Comparison of ENCODE assay signal across 8 cellular contexts in genomic region chr4:176792348-176793059, GRCh38. TPM values are rescaled to one million over a fixed set of nuclear protein-coding genes. Genes with fewer than 3 reads are reported as not detected.
A peak's percentile ranks its signal among the peaks of the same experiment; 100 is the strongest.
DNase-seq lines count a peak whose midpoint lies in the region; ATAC-seq and TF ChIP-seq lines count a peak whose summit lies in the region.

A gene with protein sequence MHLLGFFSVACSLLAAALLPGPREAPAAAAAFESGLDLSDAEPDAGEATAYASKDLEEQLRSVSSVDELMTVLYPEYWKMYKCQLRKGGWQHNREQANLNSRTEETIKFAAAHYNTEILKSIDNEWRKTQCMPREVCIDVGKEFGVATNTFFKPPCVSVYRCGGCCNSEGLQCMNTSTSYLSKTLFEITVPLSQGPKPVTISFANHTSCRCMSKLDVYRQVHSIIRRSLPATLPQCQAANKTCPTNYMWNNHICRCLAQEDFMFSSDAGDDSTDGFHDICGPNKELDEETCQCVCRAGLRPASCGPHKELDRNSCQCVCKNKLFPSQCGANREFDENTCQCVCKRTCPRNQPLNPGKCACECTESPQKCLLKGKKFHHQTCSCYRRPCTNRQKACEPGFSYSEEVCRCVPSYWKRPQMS (minus strand): TSS chr4:176792922. CDS start chr4:176792311, 611 bp downstream.

- H3K36me3 ChIP-seq in BJ (ENCODE audit: control insufficient read depth, insufficient read depth, low read length) = no peaks in the 10 kb centered on the region

- H3K4me3 Mint-ChIP-seq in stimulated activated effector memory CD8-positive, alpha-beta T cell treated with anti-CD3 and anti-CD28 coated beads, Interleukin-12 subunit alpha, Interleukin-12 subunit beta, amount 100 ng/mL, for 72 hours = no peak within 1 kb of the TSS

- H3K36me3 Mint-ChIP-seq in stimulated activated effector memory CD8-positive, alpha-beta T cell treated with anti-CD3 and anti-CD28 coated beads, Interleukin-12 subunit alpha, Interleukin-12 subunit beta, amount 100 ng/mL, for 72 hours = no peaks in the 10 kb centered on the region

- no peaks in the 10 kb centered on the region for H3K27me3 ChIP-seq in BJ (ENCODE audit: control insufficient read depth, insufficient read depth, low read length)

- peak; percentile 80 for ATAC-seq in GM19025 (IDR thresholded peaks at IDR 0.05; ENCODE audit: low read depth, unreplicated experiment)
- peak; percentile 62 for ATAC-seq in HG03108 (IDR thresholded peaks at IDR 0.05; ENCODE audit: unreplicated experiment)
- peak; percentile 70 for ATAC-seq in stimulated activated effector memory CD8-positive, alpha-beta T cell treated with anti-CD3 and anti-CD28 coated beads, Interleukin-12 subunit alpha, Interleukin-12 subunit beta, amount 100 ng/mL, for 72 hours

- POLR2A ChIA-PET in BJ (lab: Charles Lee) = no interaction called here

- CTCF ChIA-PET in BJ (lab: Yijun Ruan, JAX) = interaction anchor here (1.0 to 2.5 kb wide), 6 partner anchors 41 to 255 kb away, joined by 3 to 21 read pairs (median 3); no protein-coding TSS in a partner anchor

- DNase-seq in BJ (ENCODE audit: low read depth) = no peak
- peak; percentile 15 for DNase-seq in RPMI8226
- peak; percentile 69 for DNase-seq in choroid plexus epithelial cell (ENCODE audit: low read depth)
- DNase-seq in kidney glomerular epithelial cell (lab: John Stamatoyannopoulos, UW) = peak; percentile 41
- no peak for DNase-seq in stimulated activated effector memory CD8-positive, alpha-beta T cell treated with anti-CD3 and anti-CD28 coated beads, Interleukin-12 subunit alpha, Interleukin-12 subunit beta, amount 100 ng/mL, for 72 hours (ENCODE audit: low spot score in 2 of 2)
- no peak for DNase-seq in epidermal melanocyte (ENCODE audit: insufficient read length, low spot score)

- H3K9me3 Mint-ChIP-seq in stimulated activated effector memory CD8-positive, alpha-beta T cell treated with anti-CD3 and anti-CD28 coated beads, Interleukin-12 subunit alpha, Interleukin-12 subunit beta, amount 100 ng/mL, for 72 hours = no peaks in the 10 kb centered on the region

- H3K4me1 Mint-ChIP-seq in stimulated activated effector memory CD8-positive, alpha-beta T cell treated with anti-CD3 and anti-CD28 coated beads, Interleukin-12 subunit alpha, Interleukin-12 subunit beta, amount 100 ng/mL, for 72 hours = no peaks in the 10 kb centered on the region

- H3K27ac Mint-ChIP-seq in stimulated activated effector memory CD8-positive, alpha-beta T cell treated with anti-CD3 and anti-CD28 coated beads, Interleukin-12 subunit alpha, Interleukin-12 subunit beta, amount 100 ng/mL, for 72 hours = no peak within 1 kb of the TSS

- peak; percentile 17; the same call in 1 of the 2 replicates for TF ChIP-seq CTCF in BJ (IDR thresholded peaks at IDR 0.05; ENCODE audit: insufficient read depth, low read depth, low read length)
- no peak for TF ChIP-seq CTCF in choroid plexus epithelial cell (conservative IDR thresholded peaks at IDR 0.05; ENCODE audit: low read depth, low read length)

- H3K4me3 ChIP-seq in BJ (ENCODE audit: low read depth, low read length) = peak within 1 kb of the TSS; percentile 80
- H3K4me3 ChIP-seq in choroid plexus epithelial cell (ENCODE audit: low read depth, low read length) = peak within 1 kb of the TSS; percentile 71

RNA-seq across cellular contexts. Expression of the gene that starts here (rescaled TPM):
- polyA plus RNA-seq in BJ (2011; rRNA removed) = 47.7 and 68.4 TPM in 2 replicates
- polyA minus RNA-seq in BJ (2011; rRNA and poly(A)+ RNA removed) = 56.5 and 61.7 TPM in 2 replicates

Comparison
In these comparisons a context has a peak if more than half of its experiments do, and no peak if none do; other contexts are left out.
1. DNase-seq: peak in RPMI8226 (single experiment), choroid plexus epithelial cell (single experiment) and kidney glomerular epithelial cell (single experiment); none in BJ (single experiment), stimulated activated effector memory CD8-positive, alpha-beta T cell treated with anti-CD3 and anti-CD28 coated beads, Interleukin-12 subunit alpha, Interleukin-12 subunit beta, amount 100 ng/mL, for 72 hours (0 of 2) and epidermal melanocyte (single experiment).
2. Peak in every context shown above with its lines, with median percentiles within 50 percentile points of each other: ATAC-seq.